ENCODE assay signal across 16 cellular contexts in genomic region chr10:78343266-78343665, GRCh38.
DNase-seq lines count a peak whose midpoint lies in the region; ATAC-seq, FAIRE-seq and TF ChIP-seq lines count a peak whose summit lies in the region.
"Had no signal": no experiment of that assay in that cellular context is flagged by ENCODE, and none has a peak within 500 bp of the region (broad histone marks: within the 10 kb centered on the region; RNA-seq: fewer than 3 reads in every experiment).

No MANE protein-coding gene starts in this region.

- H2BK15ac ChIP-seq in neuronal stem cell (ENCODE audit: low read length), result peak overlapping the region; percentile 11

- no peak overlapping the region for H4K91ac ChIP-seq in neuronal stem cell (ENCODE audit: low read depth, low read length, poor library complexity)

- H2BK5ac ChIP-seq in neuronal stem cell (ENCODE audit: low read length), result no peak overlapping the region

- no peak overlapping the region for H3K4ac ChIP-seq in neuronal stem cell (ENCODE audit: low read length)

- no peaks in the 10 kb centered on the region for H3K9me3 Mint-ChIP-seq in activated T-helper 1 cell treated with anti-CD3 and anti-CD28 coated beads, Interleukin-12 subunit alpha, Interleukin-12 subunit beta, Interleukin-2, Interleukin-4 antibody, amounts not matched to agents 30 ng/mL and 10 ng/mL and 1 ng/mL, durations not matched to agents 14 hours and 24 hours and 36 hours
- H3K9me3 Mint-ChIP-seq: CD8-positive, alpha-beta T cell; HFFc6 had no signal

- H3K27ac ChIP-seq in HEK293 (ENCODE audit: extremely low read depth, low read depth, low read length) (no peak overlapping the region), colonic mucosa (no peak overlapping the region), neuronal stem cell (replicated peaks; ENCODE audit: low read length) (no peak overlapping the region), RWPE1 (no peak overlapping the region)
- H3K27ac ChIP-seq: KMS-11, Peyer's patch had no signal

- H3K4me3 ChIP-seq in HEK293 (ENCODE audit: low read depth, low read length), result no peak overlapping the region
- no peak overlapping the region for H3K4me3 ChIP-seq in colonic mucosa
- H3K4me3 ChIP-seq in neuronal stem cell (ENCODE audit: low read length in 2 of 2), result no peak overlapping the region
- H3K4me3 ChIP-seq: GM23338, Peyer's patch had no signal

- ATAC-seq in GM21515 (IDR thresholded peaks at IDR 0.05; ENCODE audit: unreplicated experiment), result no peak
- ATAC-seq: CD8-positive, alpha-beta T cell had no signal

- intact Hi-C loops in colonic mucosa (cut with DNase I), result no loop called here
- intact Hi-C loops in activated T-helper 1 cell treated with anti-CD3 and anti-CD28 coated beads, Interleukin-12 subunit alpha, Interleukin-12 subunit beta, Interleukin-2, Interleukin-4 antibody, amounts not matched to agents 30 ng/mL and 10 ng/mL and 1 ng/mL, durations not matched to agents 14 hours and 24 hours and 36 hours (cut with micrococcal nuclease), result no loop called here

- H4K8ac ChIP-seq in neuronal stem cell (ENCODE audit: low read depth, low read length), result no peak overlapping the region

- no peaks in the 10 kb centered on the region for H3K27me3 ChIP-seq in colonic mucosa
- H3K27me3 ChIP-seq in neuronal stem cell (ENCODE audit: control insufficient read depth in 3 of 3, insufficient read depth in 3 of 3, low read depth in 1 of 3, low read length in 3 of 3), result no peaks in the 10 kb centered on the region
- H3K27me3 ChIP-seq: Peyer's patch had no signal

- no peaks in the 10 kb centered on the region for H3K4me1 Mint-ChIP-seq in activated T-helper 1 cell treated with anti-CD3 and anti-CD28 coated beads, Interleukin-12 subunit alpha, Interleukin-12 subunit beta, Interleukin-2, Interleukin-4 antibody, amounts not matched to agents 30 ng/mL and 10 ng/mL and 1 ng/mL, durations not matched to agents 14 hours and 24 hours and 36 hours (ENCODE audit: low read depth)
- H3K4me1 Mint-ChIP-seq: GM23338 had no signal

- H2BK12ac ChIP-seq in neuronal stem cell (ENCODE audit: low read length), result no peak overlapping the region

- no peak overlapping the region for H2BK120ac ChIP-seq in neuronal stem cell (ENCODE audit: low read depth, low read length)

- no peak overlapping the region for H3K27ac Mint-ChIP-seq in activated T-helper 1 cell treated with anti-CD3 and anti-CD28 coated beads, Interleukin-12 subunit alpha, Interleukin-12 subunit beta, Interleukin-2, Interleukin-4 antibody, amounts not matched to agents 30 ng/mL and 10 ng/mL and 1 ng/mL, durations not matched to agents 14 hours and 24 hours and 36 hours
- H3K27ac Mint-ChIP-seq: CD8-positive, alpha-beta T cell; GM23338; HFFc6 had no signal

- H3K36me3 Mint-ChIP-seq in activated T-helper 1 cell treated with anti-CD3 and anti-CD28 coated beads, Interleukin-12 subunit alpha, Interleukin-12 subunit beta, Interleukin-2, Interleukin-4 antibody, amounts not matched to agents 30 ng/mL and 10 ng/mL and 1 ng/mL, durations not matched to agents 14 hours and 24 hours and 36 hours (ENCODE audit: low read depth), result no peaks in the 10 kb centered on the region
- H3K36me3 Mint-ChIP-seq: CD8-positive, alpha-beta T cell had no signal

- H3K9ac ChIP-seq in colonic mucosa (ENCODE audit: low read depth in 2 of 2, low read length in 2 of 2) (no peak overlapping the region), neuronal stem cell (ENCODE audit: low read depth, low read length, poor library complexity) (no peak overlapping the region)
- H3K9ac ChIP-seq: KMS-11 had no signal

- POLR2A ChIA-PET in HEK293 (lab: Yijun Ruan, JAX), result no interaction called here
- POLR2A ChIA-PET in RWPE1 (lab: Yijun Ruan, JAX; ENCODE audit: low non-redundant PET), result no interaction called here

- no peak overlapping the region for H3K4me3 Mint-ChIP-seq in activated T-helper 1 cell treated with anti-CD3 and anti-CD28 coated beads, Interleukin-12 subunit alpha, Interleukin-12 subunit beta, Interleukin-2, Interleukin-4 antibody, amounts not matched to agents 30 ng/mL and 10 ng/mL and 1 ng/mL, durations not matched to agents 14 hours and 24 hours and 36 hours
- H3K4me3 Mint-ChIP-seq: CD8-positive, alpha-beta T cell; GM23338; HFFc6 had no signal

- CTCF ChIA-PET in HEK293 (lab: Yijun Ruan, JAX) (no interaction called here), RWPE1 (lab: Yijun Ruan, JAX) (interaction anchor here (0.6 kb wide), 1 partner anchor 262 kb away, joined by 3 read pairs; no protein-coding TSS in a partner anchor)

- no peak for DNase-seq in D721Med (ENCODE audit: insufficient read length, low spot score)
- peak; percentile 7 for DNase-seq in colonic mucosa
- no peak for DNase-seq in neuronal stem cell (ENCODE audit: low spot score)
- DNase-seq in RWPE1 (ENCODE audit: low spot score), result no peak
- DNase-seq in activated T-helper 1 cell treated with anti-CD3 and anti-CD28 coated beads, Interleukin-12 subunit alpha, Interleukin-12 subunit beta, Interleukin-2, Interleukin-4 antibody, amounts not matched to agents 30 ng/mL and 10 ng/mL and 1 ng/mL, durations not matched to agents 14 hours and 24 hours and 36 hours (ENCODE audit: low spot score), result no peak
- DNase-seq: HFFc6, NCI-H1092 treated with DMSO at 0.1 percent for 48 hours, NCI-H1694 treated with DMSO at 0.1 percent for 48 hours, NCI-H748 treated with DMSO at 0.1 percent for 48 hours, SHP77 treated with DMSO at 0.1 percent for 48 hours had no signal

- no peaks in the 10 kb centered on the region for H3K4me1 ChIP-seq in HEK293 (ENCODE audit: control insufficient read depth, insufficient read depth, low read length)
- H3K4me1 ChIP-seq in colonic mucosa, result no peaks in the 10 kb centered on the region
- peaks cover 0 to 5% of the 10 kb centered on the region in 2 donors for H3K4me1 ChIP-seq in neuronal stem cell (ENCODE audit: control insufficient read depth in 2 of 2, insufficient read depth in 1 of 2, low read depth in 1 of 2, low read length in 2 of 2)
- H3K4me1 ChIP-seq: Peyer's patch had no signal

- no peak overlapping the region for H3K18ac ChIP-seq in neuronal stem cell (ENCODE audit: low read length)

- H3K36me3 ChIP-seq in HEK293 (ENCODE audit: control insufficient read depth in 2 of 2, insufficient read depth in 1 of 2, low read length in 2 of 2) (no peaks in the 10 kb centered on the region), colonic mucosa (no peaks in the 10 kb centered on the region), neuronal stem cell (replicated peaks in 1 of 2; ENCODE audit: control insufficient read depth in 2 of 2, insufficient read depth in 2 of 2, low read length in 2 of 2) (no peaks in the 10 kb centered on the region)
- H3K36me3 ChIP-seq: Peyer's patch had no signal

- no peak overlapping the region for H2AFZ ChIP-seq in neuronal stem cell (ENCODE audit: low read length)
- H2AFZ ChIP-seq: GM23338 had no signal

- H3K4me2 ChIP-seq in neuronal stem cell (ENCODE audit: insufficient read depth, low read length, poor library complexity, severe bottlenecking), result no peak overlapping the region
- H3K4me2 ChIP-seq: GM23338, KMS-11 had no signal

- peaks cover 18% of the 10 kb centered on the region for H3K27me3 Mint-ChIP-seq in activated T-helper 1 cell treated with anti-CD3 and anti-CD28 coated beads, Interleukin-12 subunit alpha, Interleukin-12 subunit beta, Interleukin-2, Interleukin-4 antibody, amounts not matched to agents 30 ng/mL and 10 ng/mL and 1 ng/mL, durations not matched to agents 14 hours and 24 hours and 36 hours (ENCODE audit: insufficient read depth)

- H2AK5ac ChIP-seq in neuronal stem cell (ENCODE audit: low read depth, low read length), result no peak overlapping the region

- FAIRE-seq in D721Med (lab: Jason Lieb, UNC), result peak; percentile 80

- no peaks in the 10 kb centered on the region for H3K9me3 ChIP-seq in HEK293 (ENCODE audit: control insufficient read depth, insufficient read depth, low read depth, low read length)
- no peaks in the 10 kb centered on the region for H3K9me3 ChIP-seq in colonic mucosa
- H3K9me3 ChIP-seq in neuronal stem cell (replicated peaks in 1 of 2; ENCODE audit: control insufficient read depth in 2 of 2, insufficient read depth in 1 of 2, low read depth in 1 of 2, low read length in 2 of 2), result peaks cover 0 to 3% of the 10 kb centered on the region in 2 donors
- H3K9me3 ChIP-seq: Peyer's patch had no signal

- H3K14ac ChIP-seq in neuronal stem cell (ENCODE audit: low read length), result no peak overlapping the region

- TF ChIP-seq CTCF in D721Med (IDR thresholded peaks at IDR 0.05; ENCODE audit: insufficient read depth, missing control alignments) (no peak), HEK293 (tag by site-specific recombination; IDR thresholded peaks at IDR 0.05) (no peak), colonic mucosa (IDR thresholded peaks at IDR 0.05) (no peak), RWPE1 (conservative IDR thresholded peaks at IDR 0.05; ENCODE audit: low read depth) (no peak)

- WGBS in neuronal stem cell (ENCODE audit: extremely low coverage in 2 of 2, insufficient read length in 2 of 2, insufficient replicate concordance in 1 of 2), 2 donors, result no CpG with 5 or more reads among the region's 4 CpGs

- H3K79me1 ChIP-seq in neuronal stem cell (ENCODE audit: low read depth, low read length), result no peaks in the 10 kb centered on the region

- no peak overlapping the region for H3K23ac ChIP-seq in neuronal stem cell (ENCODE audit: low read depth, low read length, poor library complexity)

TF ChIP-seq in HEK293, 187 proteins besides CTCF, POLR2A, EP300 and RAD21:
- peak; percentile 74 for TF ChIP-seq ZBTB17 (tag by site-specific recombination; IDR thresholded peaks at IDR 0.05)
- no peak for TF ChIP-seq ZNF843 (tag by site-specific recombination; IDR thresholded peaks at IDR 0.05)
